2 cellular contexts compared by ENCODE assay signal in genomic region chr3:46910166-46910760, GRCh38.
A peak's percentile ranks its signal among the peaks of the same experiment; 100 is the strongest.
TF ChIP-seq lines count a peak whose summit lies in the region.

No MANE protein-coding gene starts in this region.

TF ChIP-seq in IMR-90, 13 proteins besides CTCF, POLR2A, EP300 and RAD21:
- no peak for TF ChIP-seq MAFK (IDR thresholded peaks at IDR 0.05; ENCODE audit: low read depth, low read length)
- TF ChIP-seq FOS (IDR thresholded peaks at IDR 0.05; ENCODE audit: low read depth, low read length) = no peak
- no peak for TF ChIP-seq RCOR1 (IDR thresholded peaks at IDR 0.05; ENCODE audit: insufficient replicate concordance, low read length)

TF ChIP-seq in GM12878, 131 proteins besides CTCF, POLR2A, EP300 and RAD21:
- TF ChIP-seq IKZF1 (conservative IDR thresholded peaks at IDR 0.05) (no peak), EED (IDR thresholded peaks at IDR 0.05; ENCODE audit: low read depth) (no peak), POLR2AphosphoS5 (IDR thresholded peaks at IDR 0.05; ENCODE audit: low read length) (0 out of 2 replicates have a peak, but pooled peaks have one; percentile 26)
